ENCODE assay signal across 18 cellular contexts in the genomic region with DNA sequence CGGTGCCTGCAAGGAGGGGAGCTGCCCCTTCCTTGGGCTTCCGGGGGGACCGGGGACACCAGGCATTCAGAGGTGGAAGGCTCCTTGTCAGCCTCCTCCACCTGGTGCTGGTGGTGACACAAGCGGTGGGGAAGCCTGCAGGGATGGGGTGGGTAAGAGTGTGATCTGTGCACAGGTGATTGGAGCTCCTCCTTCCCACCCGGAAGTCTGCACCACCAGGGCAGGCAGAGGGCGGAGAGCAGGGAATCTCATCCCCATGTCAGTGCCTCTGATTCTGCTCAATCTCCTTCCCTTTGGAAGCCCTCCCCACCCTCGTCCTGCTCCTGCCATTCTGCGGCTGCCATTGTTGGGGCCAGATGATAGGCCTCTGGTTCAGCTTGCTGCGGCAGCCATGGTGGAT.
"Had no signal": no experiment of that assay in that cellular context is flagged by ENCODE, and none has a peak within 500 bp of the region (broad histone marks: within the 10 kb centered on the region; RNA-seq: fewer than 3 reads in every experiment).

No MANE protein-coding gene starts in this region.

- H3K36me3 ChIP-seq: ascending aorta, colonic mucosa, lower lobe of right lung, transverse colon, vagina had no signal

- DNase-seq: activated CD4-positive, alpha-beta T cell treated with anti-CD3 and anti-CD28 coated beads for 1 hour; activated T-cell treated with anti-CD3 and anti-CD28 coated beads for 4 hours; colonic mucosa; foreskin keratinocyte; hippocampal formation; left colon; lower lobe of right lung; nephron progenitor cell; retina; stimulated activated naive CD4-positive, alpha-beta T cell; transverse colon had no signal

- ATAC-seq: left colon, lower lobe of right lung had no signal

- H3K27ac Mint-ChIP-seq: activated CD4-positive, alpha-beta memory T cell treated with anti-CD3 and anti-CD28 coated beads for 36 hours; nephron progenitor cell had no signal

- H3K27me3 ChIP-seq: ascending aorta, colonic mucosa, foreskin keratinocyte, transverse colon, vagina had no signal

- H3K9me3 ChIP-seq: ascending aorta, colonic mucosa, lower lobe of right lung, transverse colon, vagina had no signal

- H3K27ac ChIP-seq: ascending aorta, colonic mucosa, foreskin keratinocyte, lower lobe of right lung, transverse colon, vagina, VCaP had no signal

- H3K4me3 Mint-ChIP-seq: activated CD4-positive, alpha-beta memory T cell treated with anti-CD3 and anti-CD28 coated beads for 36 hours; activated naive CD4-positive, alpha-beta T cell treated with anti-CD3 and anti-CD28 coated beads for 36 hours; central memory CD8-positive, alpha-beta T cell; nephron progenitor cell had no signal

- H3K4me3 ChIP-seq: ascending aorta, colonic mucosa, lower lobe of right lung, transverse colon, vagina had no signal

- FAIRE-seq: islet of Langerhans had no signal

- H3K4me1 ChIP-seq: ascending aorta, colonic mucosa, transverse colon, vagina had no signal

- H3K9me3 Mint-ChIP-seq: activated CD4-positive, alpha-beta memory T cell treated with anti-CD3 and anti-CD28 coated beads for 36 hours; activated naive CD4-positive, alpha-beta T cell treated with anti-CD3 and anti-CD28 coated beads for 36 hours; central memory CD8-positive, alpha-beta T cell; nephron progenitor cell had no signal

- H3K27me3 Mint-ChIP-seq: activated CD4-positive, alpha-beta memory T cell treated with anti-CD3 and anti-CD28 coated beads for 36 hours; central memory CD8-positive, alpha-beta T cell had no signal
